8 cellular contexts compared by ENCODE assay signal in genomic region chr6:13487122-13488014, GRCh38. TPM values are rescaled to one million over a fixed set of nuclear protein-coding genes. Genes with fewer than 3 reads are reported as not detected.
DNase-seq lines count a peak whose midpoint lies in the region; ATAC-seq, FAIRE-seq and TF ChIP-seq lines count a peak whose summit lies in the region.

GFOD1 (minus strand) TSS chr6:13487600; CDS start chr6:13486890, 710 bp downstream.

- ATAC-seq in GM18873 (IDR thresholded peaks at IDR 0.05; ENCODE audit: low FRiP score, unreplicated experiment) (peak; percentile 69), HG03108 (IDR thresholded peaks at IDR 0.05; ENCODE audit: unreplicated experiment) (peak; percentile 85)

- FAIRE-seq in kidney (lab: Jason Lieb, UNC): no peak

- H3K27ac ChIP-seq in kidney (ENCODE audit: low read depth in 2 of 2, low read length in 2 of 2): peak within 1 kb of the TSS; percentile 27 to 61

- peak; percentile 96 for DNase-seq in AG08395 (ENCODE audit: low spot score)
- peak; percentile 89 for DNase-seq in NCI-H2227 (lab: John Stamatoyannopoulos, UW; ENCODE audit: unreplicated experiment)
- DNase-seq in activated CD4-positive, CD25-positive, alpha-beta regulatory T cell treated with anti-CD3 and anti-CD28 coated beads, Interleukin-2, amount 50 U/mL, for 16 hours (ENCODE audit: low read depth, low spot score): peak; percentile 14
- peak; percentile 81 to 89 for DNase-seq in cerebellar nuclear complex (lab: John Stamatoyannopoulos, UW)
- DNase-seq in kidney: peak; percentile 96
- peak; percentile 91 for DNase-seq in stimulated activated CD4-positive, alpha-beta T cell treated with anti-CD3 and anti-CD28 coated beads, Interleukin-15, amount 100 ng/mL, for 24 hours

- H3K4me1 ChIP-seq in kidney (ENCODE audit: control insufficient read depth in 1 of 2, insufficient read depth in 1 of 2, low read depth in 1 of 2, low read length in 2 of 2): peaks cover 0 to 13% of the 10 kb centered on the region in 2 donors

- TF ChIP-seq CTCF in kidney (IDR thresholded peaks at IDR 0.05; ENCODE audit: borderline replicate concordance, extremely low read depth, insufficient read depth): no peak

- no peaks in the 10 kb centered on the region for H3K9me3 ChIP-seq in kidney (ENCODE audit: control insufficient read depth in 1 of 2, low read length in 2 of 2)

- H3K9ac ChIP-seq in kidney (ENCODE audit: low read length in 2 of 2): peak within 1 kb of the TSS; percentile 33 to 73

- no peaks in the 10 kb centered on the region for H3K36me3 ChIP-seq in kidney (ENCODE audit: control insufficient read depth in 1 of 2, insufficient read depth in 2 of 2, low read length in 2 of 2)

- intact Hi-C loops in kidney (cut with DNase I): no loop called here

- H3K4me3 ChIP-seq in kidney (ENCODE audit: low read length in 2 of 2): peak within 1 kb of the TSS; percentile 63 to 81

RNA-seq across cellular contexts. Expression of gene GFOD1, which starts in this region (rescaled TPM):
- total RNA-seq in kidney: 14.6 TPM
- 2.1 TPM for polyA plus RNA-seq in kidney (ENCODE audit: insufficient read depth, low read depth, low replicate concordance)

Comparison
In these comparisons a context has a peak if more than half of its experiments do, and no peak if none do; other contexts are left out.
1. Peak in every context shown above with its lines: DNase-seq, ATAC-seq, H3K4me3 ChIP-seq and H3K27ac ChIP-seq.
2. DNase-seq: peak in every context shown above with its lines; median percentile 96 in AG08395; 96 in kidney; 91 in stimulated activated CD4-positive, alpha-beta T cell treated with anti-CD3 and anti-CD28 coated beads, Interleukin-15, amount 100 ng/mL, for 24 hours; 89 in NCI-H2227; 85 in cerebellar nuclear complex; 14 in activated CD4-positive, CD25-positive, alpha-beta regulatory T cell treated with anti-CD3 and anti-CD28 coated beads, Interleukin-2, amount 50 U/mL, for 16 hours.